In the genomic region with DNA sequence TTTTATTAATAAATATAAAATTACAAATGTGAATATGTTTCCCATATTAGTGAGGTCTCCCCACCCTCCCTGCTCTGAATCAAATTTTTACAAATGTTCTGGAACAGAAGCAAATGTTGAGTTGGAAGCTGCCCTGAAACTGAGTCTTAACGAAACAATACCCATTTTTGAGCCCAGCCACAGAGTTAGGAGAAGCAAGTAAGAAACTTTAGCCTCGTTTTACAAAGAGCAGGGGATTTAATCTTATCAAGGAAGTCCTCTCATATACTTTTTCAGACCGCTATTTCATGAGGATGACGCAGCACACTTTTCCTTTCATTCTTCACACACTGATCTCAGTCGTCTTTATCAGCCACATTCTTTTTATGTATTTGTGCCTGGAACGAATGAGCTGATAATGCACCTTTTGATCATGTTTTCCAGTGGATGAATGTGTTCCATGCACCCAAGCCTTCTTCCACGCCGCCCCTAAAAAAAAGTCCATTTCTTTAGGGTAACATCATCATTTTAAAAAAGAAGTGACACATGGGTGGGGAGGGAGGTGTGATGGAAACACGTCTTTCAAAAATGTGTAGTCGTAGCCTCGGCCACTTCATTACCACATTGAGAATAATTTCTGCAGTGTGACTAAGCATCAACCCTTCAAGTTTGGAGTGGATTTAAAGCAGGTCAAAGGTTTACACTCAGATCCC, we compare ENCODE assay signal across 8 cellular contexts. TPM values are rescaled to one million over a fixed set of nuclear protein-coding genes. Genes with fewer than 3 reads are reported as not detected.
DNase-seq lines count a peak whose midpoint lies in the region; ATAC-seq and TF ChIP-seq lines count a peak whose summit lies in the region.

No MANE protein-coding gene starts in this region.

- peaks cover 29% of the 10 kb centered on the region for H3K4me1 Mint-ChIP-seq in type B pancreatic cell (ENCODE audit: unreplicated experiment)

- no peak overlapping the region for H3K4me3 Mint-ChIP-seq in type B pancreatic cell

- H3K9me3 Mint-ChIP-seq in type B pancreatic cell = no peaks in the 10 kb centered on the region

- peak; percentile 89 to 90 for ATAC-seq in activated CD4-positive, CD25-positive, alpha-beta regulatory T cell treated with anti-CD3 and anti-CD28 coated beads, Interleukin-2, amount 50 U/mL, for 24 hours
- peak; percentile 19 for ATAC-seq in HG03565 (IDR thresholded peaks at IDR 0.05; ENCODE audit: unreplicated experiment)

- DNase-seq in activated CD4-positive, CD25-positive, alpha-beta regulatory T cell treated with anti-CD3 and anti-CD28 coated beads, Interleukin-2, amount 50 U/mL, for 72 hours = no peak
- peak; percentile 45 for DNase-seq in activated naive CD4-positive, alpha-beta T cell treated with anti-CD3 and anti-CD28 coated beads, Interleukin-2, amount 50 U/mL, for 16 hours
- no peak for DNase-seq in type B pancreatic cell (ENCODE audit: extremely low spot score, unreplicated experiment)
- no peak for DNase-seq in RPMI8226
- no peak for DNase-seq in HuH-7.5 (ENCODE audit: low spot score)

- H3K27me3 Mint-ChIP-seq in type B pancreatic cell = no peaks in the 10 kb centered on the region

- no peaks in the 10 kb centered on the region for H3K9me3 ChIP-seq in mononuclear cell (ENCODE audit: low read depth, low read length)

- peak overlapping the region; percentile 26 for H3K4me3 ChIP-seq in mononuclear cell (ENCODE audit: low read length)

- peak; percentile 19 for TF ChIP-seq CTCF in type B pancreatic cell (conservative IDR thresholded peaks at IDR 0.05)

- H3K27ac Mint-ChIP-seq in type B pancreatic cell = peak overlapping the region; percentile 8

- H3K27me3 ChIP-seq in mononuclear cell (ENCODE audit: insufficient read depth, low read length) = no peaks in the 10 kb centered on the region

- no peaks in the 10 kb centered on the region for H3K36me3 Mint-ChIP-seq in type B pancreatic cell

- H3K4me1 ChIP-seq in mononuclear cell (ENCODE audit: insufficient read depth, low read length) = peaks cover 11% of the 10 kb centered on the region

RNA-seq across cellular contexts. Expression of a gene that starts 48.1 kb away (rescaled TPM):
- total RNA-seq in mononuclear cell (9.2 TPM), type B pancreatic cell (ENCODE audit: low replicate concordance) (17.6 and 34.5 TPM in 2 replicates)
